ENCODE assay signal across 8 cellular contexts in genomic region chr13:49098771-49099512, GRCh38.
DNase-seq lines count a peak whose midpoint lies in the region; ATAC-seq and TF ChIP-seq lines count a peak whose summit lies in the region.

No MANE protein-coding gene starts in this region.

- TF ChIP-seq CTCF in HL-60 (IDR thresholded peaks at IDR 0.05; ENCODE audit: insufficient read depth, low read length) (peak; percentile 28), breast epithelium (IDR thresholded peaks at IDR 0.05) (no peak)

- H3K27ac Mint-ChIP-seq in memory B cell = peak overlapping the region; percentile 62

- H3K4me3 ChIP-seq in HL-60 (replicated peaks; ENCODE audit: insufficient read depth, low read length) (no peak overlapping the region), breast epithelium (no peak overlapping the region)

- no peaks in the 10 kb centered on the region for H3K27me3 ChIP-seq in HL-60 (ENCODE audit: insufficient read depth, poor library complexity, severe bottlenecking)
- H3K27me3 ChIP-seq in breast epithelium = no peaks in the 10 kb centered on the region

- H3K36me3 Mint-ChIP-seq in memory B cell = peaks cover 8% of the 10 kb centered on the region

- H3K4me3 Mint-ChIP-seq in memory B cell = no peak overlapping the region

- no peaks in the 10 kb centered on the region for H3K36me3 ChIP-seq in breast epithelium

- no peaks in the 10 kb centered on the region for H3K9me3 ChIP-seq in breast epithelium

- intact Hi-C loops in breast epithelium (cut with DNase I; ENCODE audit: low total_unique reads) = no loop called here

- H3K27me3 Mint-ChIP-seq in memory B cell = no peaks in the 10 kb centered on the region

- DNase-seq in CD1c-positive myeloid dendritic cell (ENCODE audit: extremely low spot score) (peak; percentile 39), HL-60 (ENCODE audit: low read depth in 1 of 2, low spot score in 1 of 2) (peak in 1 of 2 experiments; percentile 20), breast epithelium (ENCODE audit: low spot score in 2 of 2) (no peak), memory B cell (ENCODE audit: low spot score in 2 of 2) (no peak), COLO829 (ENCODE audit: low spot score) (no peak), NCI-H2196 treated with DMSO at 0.1 percent for 48 hours (lab: John Stamatoyannopoulos, UW; ENCODE audit: unreplicated experiment) (no peak)

- no peak for ATAC-seq in memory B cell (ENCODE audit: low read depth)
- no peak for ATAC-seq in HG02798 (IDR thresholded peaks at IDR 0.05; ENCODE audit: poor library complexity, unreplicated experiment)
- no peak for ATAC-seq in HG02759 (IDR thresholded peaks at IDR 0.05; ENCODE audit: unreplicated experiment)

- no peak overlapping the region for H3K27ac ChIP-seq in HL-60 (replicated peaks)
- peak overlapping the region; percentile 68 to 82 for H3K27ac ChIP-seq in breast epithelium

- H3K4me1 ChIP-seq in breast epithelium = peaks cover 6 to 8% of the 10 kb centered on the region in 2 donors

- H3K9me3 Mint-ChIP-seq in memory B cell = no peaks in the 10 kb centered on the region

- no peak for TF ChIP-seq POLR2A in breast epithelium (IDR thresholded peaks at IDR 0.05)

- H3K4me1 Mint-ChIP-seq in memory B cell = peaks cover 5% of the 10 kb centered on the region
